Comparison of ENCODE assay signal across 11 cellular contexts in the genomic region with DNA sequence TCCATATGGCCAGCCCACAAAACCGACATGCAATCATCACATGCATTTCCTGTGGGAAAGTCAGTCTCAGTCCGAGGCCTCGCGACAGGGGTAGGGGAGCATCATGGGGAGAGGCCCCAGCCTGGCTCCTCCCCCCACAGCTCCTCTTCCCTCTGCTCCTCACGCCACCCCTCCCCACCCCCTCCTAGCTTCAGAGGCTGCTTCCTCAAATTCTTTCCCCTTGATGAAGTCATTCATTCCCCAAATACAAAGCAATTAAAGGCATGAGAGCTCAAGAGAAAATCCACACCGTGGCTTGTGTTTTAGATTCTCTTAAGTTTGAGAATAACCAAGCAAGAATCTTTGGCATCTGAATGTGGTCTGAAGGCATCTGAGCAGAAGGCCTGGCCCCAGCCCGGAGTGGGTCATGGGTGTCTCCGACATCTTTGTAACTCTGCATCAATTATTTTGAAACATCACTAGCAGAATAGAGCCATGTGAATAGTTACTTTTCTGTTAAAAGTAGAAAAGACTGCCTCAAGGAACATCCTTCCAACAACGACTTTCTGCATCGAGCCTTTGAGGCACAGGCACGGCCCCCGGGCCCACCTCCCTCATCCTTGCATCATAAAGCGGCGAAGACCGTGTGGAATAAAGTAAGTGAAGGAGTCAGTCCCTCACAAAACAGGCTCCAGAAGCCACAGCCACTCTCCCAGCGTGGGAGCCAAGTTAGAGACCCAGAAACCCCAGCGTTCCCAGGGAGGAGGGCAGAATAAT.
DNase-seq lines count a peak whose midpoint lies in the region; ATAC-seq, FAIRE-seq and TF ChIP-seq lines count a peak whose summit lies in the region.
"Had no signal": no experiment of that assay in that cellular context is flagged by ENCODE, and none has a peak within 500 bp of the region (broad histone marks: within the 10 kb centered on the region; RNA-seq: fewer than 3 reads in every experiment).

No MANE protein-coding gene starts in this region.

- no peaks in the 10 kb centered on the region for H3K9me3 Mint-ChIP-seq in effector memory CD8-positive, alpha-beta T cell
- H3K9me3 Mint-ChIP-seq: central memory CD8-positive, alpha-beta T cell had no signal

- TF ChIP-seq CTCF in astrocyte of the spinal cord (IDR thresholded peaks at IDR 0.05; ENCODE audit: low read depth, low read length): no peak
- TF ChIP-seq CTCF in left lung (IDR thresholded peaks at IDR 0.05): no peak
- TF ChIP-seq CTCF in kidney (IDR thresholded peaks at IDR 0.05; ENCODE audit: borderline replicate concordance, extremely low read depth, insufficient read depth): no peak

- no peak overlapping the region for H3K9ac ChIP-seq in kidney (ENCODE audit: low read length in 2 of 2)

- H3K36me3 ChIP-seq in left lung (no peaks in the 10 kb centered on the region), kidney (ENCODE audit: control insufficient read depth in 1 of 2, insufficient read depth in 2 of 2, low read length in 2 of 2) (no peaks in the 10 kb centered on the region)

- DNase-seq in A172 (ENCODE audit: low spot score) (peak; percentile 92), HS-5 (ENCODE audit: low read depth) (peak; percentile 78), astrocyte of the spinal cord (ENCODE audit: low read depth, low spot score) (peak; percentile 96), left lung (peak in 1 of 2 donors; percentile 42), DMS153 (lab: John Stamatoyannopoulos, UW) (no peak), kidney (no peak), COR-L47 (lab: John Stamatoyannopoulos, UW) (no peak)
- no peak for DNase-seq in effector memory CD8-positive, alpha-beta T cell

- no peaks in the 10 kb centered on the region for H3K9me3 ChIP-seq in left lung
- H3K9me3 ChIP-seq in kidney (ENCODE audit: control insufficient read depth in 1 of 2, low read length in 2 of 2): no peaks in the 10 kb centered on the region

- H3K27ac Mint-ChIP-seq in effector memory CD8-positive, alpha-beta T cell: no peak overlapping the region

- H3K36me3 Mint-ChIP-seq in effector memory CD8-positive, alpha-beta T cell (ENCODE audit: insufficient read depth): no peaks in the 10 kb centered on the region

- in situ Hi-C loops in astrocyte of the spinal cord (cut with HindIII; ENCODE audit: low sequenced_read_pairs): no loop called here

- intact Hi-C loops in left lung (cut with DNase I): no loop called here
- intact Hi-C loops in kidney (cut with DNase I): no loop called here

- no peaks in the 10 kb centered on the region for H3K27me3 ChIP-seq in left lung

- no peak overlapping the region for H3K4me3 Mint-ChIP-seq in effector memory CD8-positive, alpha-beta T cell
- H3K4me3 Mint-ChIP-seq: central memory CD8-positive, alpha-beta T cell had no signal

- FAIRE-seq in kidney (lab: Jason Lieb, UNC): no peak
- FAIRE-seq: A204.1, GM12878 had no signal

- H3K4me1 ChIP-seq in left lung: peaks cover 5 to 8% of the 10 kb centered on the region in 2 donors
- H3K4me1 ChIP-seq in kidney (ENCODE audit: control insufficient read depth in 1 of 2, insufficient read depth in 1 of 2, low read depth in 1 of 2, low read length in 2 of 2): peaks cover 8 to 19% of the 10 kb centered on the region in 2 donors

- H3K4me1 Mint-ChIP-seq in effector memory CD8-positive, alpha-beta T cell (ENCODE audit: low read depth in 2 of 2): no peaks in the 10 kb centered on the region
- H3K4me1 Mint-ChIP-seq: central memory CD8-positive, alpha-beta T cell had no signal

- H3K27ac ChIP-seq in left lung: no peak overlapping the region
- H3K27ac ChIP-seq in kidney (ENCODE audit: low read depth in 2 of 2, low read length in 2 of 2): no peak overlapping the region

- H3K4me3 ChIP-seq in astrocyte of the spinal cord (ENCODE audit: low read depth, low read length): no peak overlapping the region
- H3K4me3 ChIP-seq in left lung: no peak overlapping the region
- H3K4me3 ChIP-seq in kidney (ENCODE audit: low read length in 2 of 2): no peak overlapping the region
- H3K4me3 ChIP-seq: GM12878 had no signal

- peak; percentile 10 for ATAC-seq in left lung
- no peak for ATAC-seq in effector memory CD8-positive, alpha-beta T cell (replicated peaks)
- ATAC-seq: GM12878 had no signal

- H3K27me3 Mint-ChIP-seq in effector memory CD8-positive, alpha-beta T cell: peaks cover 8 to 64% of the 10 kb centered on the region in 2 donors

Comparison
In these comparisons a context has a peak if more than half of its experiments do, and no peak if none do; other contexts are left out.
1. DNase-seq: peak in A172 (single experiment), HS-5 (single experiment) and astrocyte of the spinal cord (single experiment); none in DMS153 (single experiment), effector memory CD8-positive, alpha-beta T cell (0 of 3), kidney (single experiment) and COR-L47 (single experiment).